8 cellular contexts compared by ENCODE assay signal in the genomic region with DNA sequence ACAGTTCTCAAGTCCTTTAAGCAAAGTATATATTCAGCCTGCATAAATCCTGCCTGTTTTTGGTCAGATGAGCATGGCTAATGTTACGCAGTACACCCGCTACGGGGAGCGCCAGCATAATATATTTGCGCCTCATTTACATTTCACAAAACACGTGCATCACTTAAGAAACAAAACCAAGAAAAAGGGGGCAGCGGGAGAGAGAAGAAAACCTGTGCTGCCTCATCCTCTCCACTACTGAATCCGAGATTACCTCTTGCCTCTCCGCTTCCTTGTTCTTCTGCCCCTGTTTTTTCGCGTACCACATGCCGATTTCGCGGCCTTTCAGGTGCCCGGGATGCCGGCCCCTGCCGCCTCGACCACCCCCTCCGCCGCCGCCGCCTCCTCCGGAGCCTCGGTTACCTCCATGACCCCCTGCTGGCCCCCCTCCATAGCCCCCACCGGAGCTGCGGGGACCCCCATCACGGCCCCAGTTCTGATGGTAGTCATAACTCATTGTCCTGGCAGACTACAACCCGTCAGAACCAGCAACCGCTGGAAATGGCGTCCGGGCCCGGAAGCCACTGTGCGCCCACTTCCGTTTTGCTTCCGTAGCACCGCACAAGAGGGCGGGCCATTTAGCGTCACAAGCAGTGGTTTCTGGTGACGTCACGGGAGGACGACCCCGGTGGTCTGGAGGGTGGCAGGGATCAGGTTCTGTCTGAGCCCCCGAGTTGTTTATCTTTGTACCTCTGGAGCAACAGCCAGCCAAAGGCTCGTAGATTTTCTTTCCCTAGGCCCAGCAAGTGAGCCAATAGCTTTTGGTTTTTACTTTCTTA. TPM values are rescaled to one million over a fixed set of nuclear protein-coding genes. Genes with fewer than 3 reads are reported as not detected.
DNase-seq lines count a peak whose midpoint lies in the region; ATAC-seq and TF ChIP-seq lines count a peak whose summit lies in the region.

TSS of gene DHX36 (minus strand) at position 567 of the 818 bp plus-strand sequence. CDS start at position 496, 71 bp downstream.

- intact Hi-C loops in activated CD4-positive, alpha-beta T cell treated with anti-CD3 and anti-CD28 coated beads, Interleukin-2, amount 10 ng/mL, durations not matched to agents 24 days and 14 days (cut with micrococcal nuclease) = loop anchor here (1.0 to 5.0 kb wide), 4 partner anchors 17 to 1530 kb away; partner anchors contain the start of gene SLC33A1

- H3K4me1 Mint-ChIP-seq in activated CD4-positive, alpha-beta T cell treated with anti-CD3 and anti-CD28 coated beads, Interleukin-2, amount 10 ng/mL, durations not matched to agents 24 days and 14 days = peaks cover 26% of the 10 kb centered on the region

- H3K27ac ChIP-seq in coronary artery = peak within 1 kb of the TSS; percentile 84 to 91

- peaks cover 13% of the 10 kb centered on the region for H3K36me3 Mint-ChIP-seq in activated CD4-positive, alpha-beta T cell treated with anti-CD3 and anti-CD28 coated beads, Interleukin-2, amount 10 ng/mL, durations not matched to agents 24 days and 14 days (ENCODE audit: low read depth)

- H3K9me3 Mint-ChIP-seq in activated CD4-positive, alpha-beta T cell treated with anti-CD3 and anti-CD28 coated beads, Interleukin-2, amount 10 ng/mL, durations not matched to agents 24 days and 14 days = peaks cover 8% of the 10 kb centered on the region

- DNase-seq in BJ (ENCODE audit: low read depth) (peak; percentile 27), NCI-H526 (lab: John Stamatoyannopoulos, UW) (peak; percentile 91 to 98), coronary artery (ENCODE audit: low spot score) (peak; percentile 93), left kidney (ENCODE audit: low read depth, low spot score) (peak; percentile 98)
- DNase-seq in activated CD4-positive, alpha-beta T cell treated with anti-CD3 and anti-CD28 coated beads, Interleukin-2, amount 10 ng/mL, durations not matched to agents 24 days and 14 days = peak; percentile 96
- peak; percentile 87 to 89 for DNase-seq in stimulated activated CD4-positive, alpha-beta T cell treated with anti-CD3 and anti-CD28 coated beads, Interleukin-2, amount 100 ng/mL, for 24 hours

- CTCF ChIA-PET in BJ (lab: Yijun Ruan, JAX) = interaction anchor here (0.6 to 1.0 kb wide), 2 partner anchors 11 to 842 kb away, joined by 5 to 6 read pairs; no protein-coding TSS in a partner anchor

- H3K36me3 ChIP-seq in BJ (ENCODE audit: control insufficient read depth, insufficient read depth, low read length) = no peaks in the 10 kb centered on the region

- H3K4me3 ChIP-seq in BJ (ENCODE audit: low read depth, low read length) (peak within 1 kb of the TSS; percentile 72), coronary artery (peak within 1 kb of the TSS; percentile 88)

- peak; percentile 92 for ATAC-seq in GM19324 (IDR thresholded peaks at IDR 0.05; ENCODE audit: low FRiP score, unreplicated experiment)
- ATAC-seq in HG03469 (IDR thresholded peaks at IDR 0.05; ENCODE audit: unreplicated experiment) = peak; percentile 93

- H3K4me3 Mint-ChIP-seq in activated CD4-positive, alpha-beta T cell treated with anti-CD3 and anti-CD28 coated beads, Interleukin-2, amount 10 ng/mL, durations not matched to agents 24 days and 14 days = peak within 1 kb of the TSS; percentile 92

- H3K27me3 ChIP-seq in BJ (ENCODE audit: control insufficient read depth, insufficient read depth, low read length) = no peaks in the 10 kb centered on the region

- peak within 1 kb of the TSS; percentile 98 for H3K27ac Mint-ChIP-seq in activated CD4-positive, alpha-beta T cell treated with anti-CD3 and anti-CD28 coated beads, Interleukin-2, amount 10 ng/mL, durations not matched to agents 24 days and 14 days

- POLR2A ChIA-PET in BJ (lab: Charles Lee) = no interaction called here

- peaks cover 4% of the 10 kb centered on the region for H3K27me3 Mint-ChIP-seq in activated CD4-positive, alpha-beta T cell treated with anti-CD3 and anti-CD28 coated beads, Interleukin-2, amount 10 ng/mL, durations not matched to agents 24 days and 14 days

- TF ChIP-seq CTCF in BJ (IDR thresholded peaks at IDR 0.05; ENCODE audit: insufficient read depth, low read depth, low read length) (no peak), coronary artery (IDR thresholded peaks at IDR 0.05) (no peak)

RNA-seq across cellular contexts. Expression of gene DHX36, which starts in this region (rescaled TPM):
- polyA plus RNA-seq in BJ (2011; rRNA removed) = 12.4 and 30.8 TPM in 2 replicates
- 13.2 and 13.7 TPM in 2 replicates for polyA minus RNA-seq in BJ (2011; rRNA and poly(A)+ RNA removed)
- 92.5 and 93.3 TPM in 2 replicates for total RNA-seq in activated CD4-positive, alpha-beta T cell treated with anti-CD3 and anti-CD28 coated beads, Interleukin-2, amount 10 ng/mL, durations not matched to agents 24 days and 14 days

Comparison
In these comparisons a context has a peak if more than half of its experiments do, and no peak if none do; other contexts are left out.
1. Peak in every context shown above with its lines: DNase-seq, ATAC-seq, H3K4me3 ChIP-seq and H3K27ac ChIP-seq.
2. DNase-seq: peak in every context shown above with its lines; median percentile 98 in left kidney; 96 in activated CD4-positive, alpha-beta T cell treated with anti-CD3 and anti-CD28 coated beads, Interleukin-2, amount 10 ng/mL, durations not matched to agents 24 days and 14 days; 94 in NCI-H526; 93 in coronary artery; 88 in stimulated activated CD4-positive, alpha-beta T cell treated with anti-CD3 and anti-CD28 coated beads, Interleukin-2, amount 100 ng/mL, for 24 hours; 27 in BJ.